8 cellular contexts compared by ENCODE assay signal in the genomic region with DNA sequence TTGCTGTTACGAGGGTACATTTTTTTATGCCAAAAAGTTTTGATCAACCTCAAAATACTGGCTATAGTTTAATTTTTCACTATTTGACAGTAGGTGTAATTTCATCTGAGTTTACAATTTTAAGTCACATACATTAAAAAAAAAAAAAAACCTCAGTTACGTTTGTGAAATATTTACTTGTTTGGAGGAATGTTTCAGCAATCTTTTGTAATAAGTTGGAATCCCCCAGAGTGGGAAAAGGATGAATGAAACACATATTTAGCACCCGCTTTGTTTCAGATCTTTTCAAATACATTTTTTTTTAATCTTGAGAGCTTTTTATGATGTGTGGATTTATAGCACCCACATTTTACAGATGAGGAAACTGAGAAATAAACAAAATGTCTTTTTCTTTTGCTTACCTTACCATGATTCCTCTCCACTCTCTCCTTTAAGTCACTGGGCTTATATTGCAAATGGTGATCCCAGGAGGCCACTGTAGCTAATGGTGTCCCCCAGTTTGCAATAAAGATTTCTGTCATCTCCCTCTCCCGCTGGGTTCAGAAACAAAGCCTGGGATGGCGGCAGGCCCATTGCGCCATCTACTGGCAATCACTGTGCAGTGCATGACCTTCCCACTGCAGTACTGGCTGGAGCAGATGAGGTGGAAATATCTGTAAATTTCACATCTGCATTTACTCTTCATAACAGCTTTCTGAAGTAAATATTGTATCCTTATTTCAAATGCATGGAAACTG. TPM values are rescaled to one million over a fixed set of nuclear protein-coding genes. Genes with fewer than 3 reads are reported as not detected.
DNase-seq lines count a peak whose midpoint lies in the region; ATAC-seq and TF ChIP-seq lines count a peak whose summit lies in the region.

No MANE protein-coding gene starts in this region.

- CTCF ChIA-PET in HCT116 (lab: Charles Lee) = interaction anchor here (0.6 to 4.9 kb wide), 37 partner anchors 10 to 454 kb away, joined by 3 to 137 read pairs (median 5); partner anchors contain the start of genes CCL16 and RDM1
- CTCF ChIA-PET in activated CD4-positive, alpha-beta memory T cell treated with anti-CD3 and anti-CD28 coated beads for 36 hours (lab: Charles Lee) = interaction anchor here (0.6 to 11.9 kb wide), 50 partner anchors 12 to 434 kb away, joined by 3 to 433 read pairs (median 5); partner anchors contain the start of genes CCL16, CCL3, CCL4 and LYZL6

- H3K27me3 ChIP-seq in HCT116 (ENCODE audit: insufficient read depth, low read length) = peaks cover 13% of the 10 kb centered on the region; the same call in 1 of the 2 replicates
- no peaks in the 10 kb centered on the region for H3K27me3 ChIP-seq in lung (ENCODE audit: control insufficient read depth, insufficient read depth)

- no peak overlapping the region for H3K9ac ChIP-seq in HCT116 (ENCODE audit: low read length)

- BruUV-seq in HCT116 (replicated peaks; lab: Mats Ljungman, UMichigan) = no TSS peak

- peaks cover 24% of the 10 kb centered on the region for H3K27me3 Mint-ChIP-seq in activated CD4-positive, alpha-beta memory T cell treated with anti-CD3 and anti-CD28 coated beads for 36 hours

- H3K4me1 ChIP-seq in HCT116 (ENCODE audit: control insufficient read depth in 1 of 2, insufficient read depth in 2 of 2, low read length in 2 of 2) = peaks cover 0 to 6% of the 10 kb centered on the region in 2 experiments; a peak in 1 of 4 replicates
- H3K4me1 ChIP-seq in lung (ENCODE audit: control insufficient read depth in 2 of 2, insufficient read depth in 2 of 2, low read length in 2 of 2) = no peaks in the 10 kb centered on the region

- H3K9me2 ChIP-seq in HCT116 (ENCODE audit: insufficient read depth) = no peaks in the 10 kb centered on the region

- peak; percentile 98 for ATAC-seq in HCT116
- no peak for ATAC-seq in lung (ENCODE audit: insufficient read depth, low FRiP score)
- no peak for ATAC-seq in HG02970 (IDR thresholded peaks at IDR 0.05; ENCODE audit: low FRiP score, unreplicated experiment)

- no peaks in the 10 kb centered on the region for H3K36me3 ChIP-seq in HCT116 (ENCODE audit: control insufficient read depth in 1 of 2, insufficient read depth in 2 of 2, low read length in 2 of 2)
- no peaks in the 10 kb centered on the region for H3K36me3 ChIP-seq in lung (ENCODE audit: control insufficient read depth in 2 of 2, insufficient read depth in 2 of 2, low read length in 2 of 2)

- H3K27ac ChIP-seq in HCT116 (ENCODE audit: low read depth, low read length) (no peak overlapping the region), lung (ENCODE audit: low read depth in 1 of 2, low read length in 1 of 2) (no peak overlapping the region)

- no peak overlapping the region for H3K4me3 Mint-ChIP-seq in activated CD4-positive, alpha-beta memory T cell treated with anti-CD3 and anti-CD28 coated beads for 36 hours

- TF ChIP-seq CTCF in HCT116 (IDR thresholded peaks at IDR 0.05 in 2 of 3, conservative IDR thresholded peaks at IDR 0.05 in 1 of 3; ENCODE audit: borderline replicate concordance in 1 of 3, insufficient read depth in 1 of 3, low read depth in 2 of 3, low read length in 2 of 3) = peak; percentile 98 to 100 (median 100)
- TF ChIP-seq CTCF in lung (IDR thresholded peaks at IDR 0.05; ENCODE audit: control extremely low read depth, extremely low read depth) = peak; percentile 100

- H3K4me2 ChIP-seq in HCT116 (ENCODE audit: low read length) = peak overlapping the region; percentile 5; the same call in 1 of the 2 replicates

- no peak overlapping the region for H3K27ac Mint-ChIP-seq in activated CD4-positive, alpha-beta memory T cell treated with anti-CD3 and anti-CD28 coated beads for 36 hours

- peak; percentile 99 for TF ChIP-seq RAD21 in HCT116 (IDR thresholded peaks at IDR 0.05; ENCODE audit: low read depth)

- H3K9me3 ChIP-seq in HCT116 (ENCODE audit: control insufficient read depth in 1 of 2, insufficient read depth in 1 of 2, low read depth in 1 of 2, low read length in 2 of 2) = no peaks in the 10 kb centered on the region
- H3K9me3 ChIP-seq in lung (ENCODE audit: control insufficient read depth in 2 of 2, insufficient read depth in 1 of 2, low read length in 1 of 2) = no peaks in the 10 kb centered on the region

- H3K4me1 Mint-ChIP-seq in activated CD4-positive, alpha-beta memory T cell treated with anti-CD3 and anti-CD28 coated beads for 36 hours (ENCODE audit: low read depth) = peaks cover 2% of the 10 kb centered on the region

- H3K36me3 Mint-ChIP-seq in activated CD4-positive, alpha-beta memory T cell treated with anti-CD3 and anti-CD28 coated beads for 36 hours = no peaks in the 10 kb centered on the region

- no peaks in the 10 kb centered on the region for H3K9me3 Mint-ChIP-seq in activated CD4-positive, alpha-beta memory T cell treated with anti-CD3 and anti-CD28 coated beads for 36 hours

- POLR2A ChIA-PET in HCT116 (lab: Charles Lee) = interaction anchor here (0.8 to 1.3 kb wide), 3 partner anchors 76 to 179 kb away, joined by 3 to 4 read pairs (median 3); no protein-coding TSS in a partner anchor
- POLR2A ChIA-PET in activated CD4-positive, alpha-beta memory T cell treated with anti-CD3 and anti-CD28 coated beads for 36 hours (lab: Charles Lee) = interaction anchor here (0.7 to 1.3 kb wide), 2 partner anchors 28 to 63 kb away, joined by 3 to 7 read pairs; no protein-coding TSS in a partner anchor

- DNase-seq in DMS53 (lab: John Stamatoyannopoulos, UW) = peak; percentile 73
- peak; percentile 68 for DNase-seq in HCT116 (ENCODE audit: low read depth, low spot score)
- DNase-seq in NCI-H446 treated with DMSO at 0.1 percent for 48 hours (lab: John Stamatoyannopoulos, UW) = peak; percentile 3
- peak; percentile 85 for DNase-seq in activated CD4-positive, alpha-beta memory T cell treated with anti-CD3 and anti-CD28 coated beads for 36 hours
- DNase-seq in dermis microvascular lymphatic vessel endothelial cell (ENCODE audit: low read depth in 2 of 2) = peak; percentile 40 to 59
- DNase-seq in lung (ENCODE audit: low spot score) = peak; percentile 70
- DNase-seq in stimulated activated CD8-positive, alpha-beta memory T cell treated with anti-CD3 and anti-CD28 coated beads, Interleukin-12 subunit alpha, Interleukin-12 subunit beta, amount 100 ng/mL, for 4 hours (ENCODE audit: low read depth) = peak; percentile 46

- intact Hi-C loops in HCT116 (cut with micrococcal nuclease) = loop anchor here (1.0 kb wide), 1 partner anchor 179 kb away; no protein-coding TSS in a partner anchor
- intact Hi-C loops in activated CD4-positive, alpha-beta memory T cell treated with anti-CD3 and anti-CD28 coated beads for 36 hours (cut with micrococcal nuclease) = loop anchor here (1.0 to 10.0 kb wide), 5 partner anchors 30 to 304 kb away; no protein-coding TSS in a partner anchor

- RAD21 ChIA-PET in HCT116 (lab: Charles Lee; ENCODE audit: low non-redundant PET in 1 of 2, low total read pairs in 2 of 2, uncharacterized antibody in 2 of 2, unreplicated experiment in 2 of 2) = interaction anchor here (0.6 to 2.5 kb wide), 15 partner anchors 14 to 334 kb away, joined by 3 to 22 read pairs (median 4); no protein-coding TSS in a partner anchor

- no peak overlapping the region for H3K4me3 ChIP-seq in HCT116 (replicated peaks in 1 of 2; ENCODE audit: low read depth in 1 of 2, low read length in 2 of 2)
- no peak overlapping the region for H3K4me3 ChIP-seq in lung

- TF ChIP-seq POLR2A in HCT116 (IDR thresholded peaks at IDR 0.05; ENCODE audit: borderline replicate concordance, extremely low read depth, insufficient read depth, insufficient read length) = no peak

- no peaks in the 10 kb centered on the region for H3K79me2 ChIP-seq in HCT116 (ENCODE audit: insufficient read depth, low read length)

- no peaks in the 10 kb centered on the region for H4K20me1 ChIP-seq in HCT116 (ENCODE audit: insufficient read depth)

- WGBS in lung, 2 donors = 34 to 38% methylated on average over 6 of the region's 6 CpGs

- H2AFZ ChIP-seq in HCT116 (ENCODE audit: low read depth, low read length, poor library complexity, severe bottlenecking) = peak overlapping the region; percentile 91

RNA-seq across cellular contexts. Expression of gene TBC1D3B, which starts 27.7 kb away (rescaled TPM):
- total RNA-seq in HCT116 (2021; ENCODE audit: unreplicated experiment) = 11.3 TPM
- polyA plus RNA-seq in HCT116 (2012) = 4.1 and 4.5 TPM in 2 replicates
- 1 to 10 TPM; 5.6 to 8.1 TPM for total RNA-seq in activated CD4-positive, alpha-beta memory T cell treated with anti-CD3 and anti-CD28 coated beads for 36 hours
- 0.64 and 2.0 TPM in 2 replicates for total RNA-seq in dermis microvascular lymphatic vessel endothelial cell
- 1 to 10 TPM; 2.2 to 7.5 TPM for total RNA-seq in lung
- polyA plus RNA-seq in lung = 1 to 10 TPM; 1.6 to 3.8 TPM

RNA-seq across cellular contexts. Expression of gene CCL4, which starts 45.1 kb away (rescaled TPM):
- total RNA-seq in HCT116 (2021; ENCODE audit: unreplicated experiment) (1.2 TPM), dermis microvascular lymphatic vessel endothelial cell (not detected in 2 replicates), lung (10 to 100 TPM; 15.1 to 27.0 TPM)
- not detected in 2 replicates for polyA plus RNA-seq in HCT116 (2012)
- 100 to 1,000 TPM; 917 to 966 TPM for total RNA-seq in activated CD4-positive, alpha-beta memory T cell treated with anti-CD3 and anti-CD28 coated beads for 36 hours
- 100 to 1,000 TPM in 1 of 2 donors, 1 to 10 TPM in 1; 8.3 to 502 TPM for polyA plus RNA-seq in lung

RNA-seq across cellular contexts. Expression of gene CCL3L1, which starts 47.8 kb away (rescaled TPM):
- total RNA-seq in HCT116 (2021; ENCODE audit: unreplicated experiment) = 0.30 TPM
- 0.10 and 0.18 TPM in 2 replicates for polyA plus RNA-seq in HCT116 (2012)
- 10 to 100 TPM; 23.8 to 24.5 TPM for total RNA-seq in activated CD4-positive, alpha-beta memory T cell treated with anti-CD3 and anti-CD28 coated beads for 36 hours
- not detected in 2 replicates for total RNA-seq in dermis microvascular lymphatic vessel endothelial cell
- 10 to 100 TPM in 1 of 2 donors, 1 to 10 TPM in 1; 3.5 to 24.7 TPM for total RNA-seq in lung
- 10 to 100 TPM in 1 of 2 donors, under 1 TPM in 1; 0.98 to 62.1 TPM for polyA plus RNA-seq in lung

RNA-seq across cellular contexts. Expression of gene CCL3, which starts 58.8 kb away (rescaled TPM):
- total RNA-seq in HCT116 (2021; ENCODE audit: unreplicated experiment) (0.98 TPM), dermis microvascular lymphatic vessel endothelial cell (not detected in 2 replicates), lung (10 to 100 TPM; 16.3 to 31.6 TPM)
- not detected in 2 replicates for polyA plus RNA-seq in HCT116 (2012)
- 100 to 1,000 TPM; 981 to 989 TPM for total RNA-seq in activated CD4-positive, alpha-beta memory T cell treated with anti-CD3 and anti-CD28 coated beads for 36 hours
- polyA plus RNA-seq in lung = 100 to 1,000 TPM in 1 of 2 donors, 1 to 10 TPM in 1; 7.8 to 526 TPM

Comparison
In these comparisons a context has a peak if more than half of its experiments do, and no peak if none do; other contexts are left out.
1. DNase-seq: peak in every context shown above with its lines; median percentile 85 in activated CD4-positive, alpha-beta memory T cell treated with anti-CD3 and anti-CD28 coated beads for 36 hours; 73 in DMS53; 70 in lung; 68 in HCT116; 50 in dermis microvascular lymphatic vessel endothelial cell; 46 in stimulated activated CD8-positive, alpha-beta memory T cell treated with anti-CD3 and anti-CD28 coated beads, Interleukin-12 subunit alpha, Interleukin-12 subunit beta, amount 100 ng/mL, for 4 hours; 3 in NCI-H446 treated with DMSO at 0.1 percent for 48 hours.
2. RNA of gene CCL4, which starts 45.1 kb away (total RNA-seq): 917 to 966 TPM in activated CD4-positive, alpha-beta memory T cell treated with anti-CD3 and anti-CD28 coated beads for 36 hours; 15.1 to 27.0 TPM in lung, 1.2 TPM in HCT116 (single experiment) and not detected in dermis microvascular lymphatic vessel endothelial cell; every median in the first group is over 10 times any median in the second.